In the genomic region with DNA sequence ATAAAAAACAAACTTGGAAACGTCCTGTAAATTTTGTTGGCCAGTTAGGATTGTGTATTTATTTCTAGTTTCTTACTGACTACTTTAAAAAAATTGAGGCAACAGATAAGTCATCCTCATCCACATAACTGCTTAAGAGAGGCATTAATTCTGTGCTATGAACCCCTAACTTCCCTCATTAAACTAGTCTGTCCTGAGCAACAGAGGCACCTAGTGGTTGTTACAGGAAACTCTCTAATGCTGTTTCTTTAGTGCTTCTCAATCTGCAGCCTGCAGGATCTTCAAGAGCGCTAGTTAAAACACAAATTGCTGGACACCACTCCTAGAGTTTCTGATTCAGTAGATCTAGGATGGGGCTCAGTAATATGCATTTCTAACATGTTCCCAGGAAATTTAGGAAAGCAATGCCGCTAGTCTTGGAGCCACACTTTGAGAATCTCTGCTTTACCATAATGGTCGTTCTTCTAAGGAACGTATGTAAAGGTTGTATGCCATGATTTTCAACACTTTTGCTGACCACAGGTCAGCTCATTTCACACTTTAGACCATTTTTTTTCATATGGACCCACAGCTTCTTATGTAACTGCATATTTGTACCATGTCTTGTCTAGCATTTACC, we compare ENCODE assay signal across 8 cellular contexts.
DNase-seq lines count a peak whose midpoint lies in the region; ATAC-seq and TF ChIP-seq lines count a peak whose summit lies in the region.

No MANE protein-coding gene starts in this region.

- DNase-seq in GM12865 (ENCODE audit: low read depth) (peak; percentile 70), LNCaP clone FGC (ENCODE audit: low read depth) (no peak), HK-2 (ENCODE audit: unreplicated experiment) (no peak)
- DNase-seq in stimulated activated CD4-positive, alpha-beta T cell treated with anti-CD3 and anti-CD28 coated beads, Interleukin-4, amount 100 ng/mL, for 4 hours, result no peak

- H4K20me1 ChIP-seq in SU-DHL-6 (ENCODE audit: low read depth, low read length), result no peaks in the 10 kb centered on the region

- H3K27ac ChIP-seq in SU-DHL-6 (ENCODE audit: low read depth, low read length) (no peak overlapping the region), liver (ENCODE audit: low read depth in 1 of 2, low read length in 2 of 2) (no peak overlapping the region)

- no peaks in the 10 kb centered on the region for H3F3A ChIP-seq in SU-DHL-6 (ENCODE audit: insufficient read depth)

- H3K79me2 ChIP-seq in SU-DHL-6 (ENCODE audit: insufficient read depth, low read length), result no peaks in the 10 kb centered on the region

- ATAC-seq in GM21529 (IDR thresholded peaks at IDR 0.05; ENCODE audit: unreplicated experiment) (peak; percentile 80), HG03457 (IDR thresholded peaks at IDR 0.05; ENCODE audit: unreplicated experiment) (no peak)

- H3K9me3 ChIP-seq in SU-DHL-6 (ENCODE audit: insufficient read depth, low read length) (no peaks in the 10 kb centered on the region), liver (ENCODE audit: control insufficient read depth in 4 of 4, low read length in 3 of 4) (no peaks in the 10 kb centered on the region)

- H3K4me2 ChIP-seq in SU-DHL-6 (ENCODE audit: low read depth, low read length, poor library complexity, severe bottlenecking), result no peak overlapping the region

- H3K9me2 ChIP-seq in SU-DHL-6 (replicated peaks; ENCODE audit: insufficient read depth, low read length), result no peaks in the 10 kb centered on the region

- 50% methylated on average over 5 of the region's 5 CpGs for WGBS in liver

- no peaks in the 10 kb centered on the region for H3K4me1 ChIP-seq in liver (ENCODE audit: control insufficient read depth in 4 of 4, insufficient read depth in 4 of 4, low read length in 3 of 4)

- H3K4me3 ChIP-seq in GM12865 (ENCODE audit: low read depth, low read length), result no peak overlapping the region
- no peak overlapping the region for H3K4me3 ChIP-seq in LNCaP clone FGC (ENCODE audit: low read depth, low read length)
- H3K4me3 ChIP-seq in SU-DHL-6 (ENCODE audit: insufficient read depth, low read length, poor library complexity, severe bottlenecking), result no peak overlapping the region
- no peak overlapping the region for H3K4me3 ChIP-seq in liver (ENCODE audit: low read depth in 1 of 3, low read length in 3 of 3)

- TF ChIP-seq CTCF in GM12865 (IDR thresholded peaks at IDR 0.05; ENCODE audit: insufficient read depth, low read depth, low read length, missing control alignments) (peak; percentile 66), LNCaP clone FGC (IDR thresholded peaks at IDR 0.05; ENCODE audit: control insufficient read depth, extremely low read depth, insufficient read depth) (peak; percentile 80), SU-DHL-6 (IDR thresholded peaks at IDR 0.05; ENCODE audit: insufficient read depth, low read length, poor library complexity, severe bottlenecking) (peak; percentile 37), liver (IDR thresholded peaks at IDR 0.05; ENCODE audit: low read depth, low read length, missing input control) (peak; percentile 49)

- no peak overlapping the region for H2AFZ ChIP-seq in SU-DHL-6 (ENCODE audit: low read depth, low read length, severe bottlenecking)

- H3K36me3 ChIP-seq in SU-DHL-6 (ENCODE audit: low read length), result no peaks in the 10 kb centered on the region
- no peaks in the 10 kb centered on the region for H3K36me3 ChIP-seq in liver (ENCODE audit: control insufficient read depth in 4 of 4, insufficient read depth in 3 of 4, low read depth in 1 of 4, low read length in 3 of 4)

- H3K9ac ChIP-seq in SU-DHL-6 (ENCODE audit: low read length), result no peak overlapping the region
- no peak overlapping the region for H3K9ac ChIP-seq in liver (ENCODE audit: low read depth in 1 of 2, low read length in 2 of 2)

- TF ChIP-seq RAD21 in liver (IDR thresholded peaks at IDR 0.05), result peak; percentile 76 to 82

- H3K27me3 ChIP-seq in SU-DHL-6 (ENCODE audit: low read length) (no peaks in the 10 kb centered on the region), liver (ENCODE audit: control insufficient read depth in 4 of 4, insufficient read depth in 4 of 4, low read length in 3 of 4) (no peaks in the 10 kb centered on the region)

TF ChIP-seq in liver, 16 proteins besides CTCF, POLR2A, EP300 and RAD21:
- TF ChIP-seq SP1 (IDR thresholded peaks at IDR 0.05) (no peak), JUND (IDR thresholded peaks at IDR 0.05) (no peak), RXRA (IDR thresholded peaks at IDR 0.05) (no peak), HNF4G (IDR thresholded peaks at IDR 0.05) (no peak), YY1 (IDR thresholded peaks at IDR 0.05) (no peak)
- TF ChIP-seq, protein P1, sequence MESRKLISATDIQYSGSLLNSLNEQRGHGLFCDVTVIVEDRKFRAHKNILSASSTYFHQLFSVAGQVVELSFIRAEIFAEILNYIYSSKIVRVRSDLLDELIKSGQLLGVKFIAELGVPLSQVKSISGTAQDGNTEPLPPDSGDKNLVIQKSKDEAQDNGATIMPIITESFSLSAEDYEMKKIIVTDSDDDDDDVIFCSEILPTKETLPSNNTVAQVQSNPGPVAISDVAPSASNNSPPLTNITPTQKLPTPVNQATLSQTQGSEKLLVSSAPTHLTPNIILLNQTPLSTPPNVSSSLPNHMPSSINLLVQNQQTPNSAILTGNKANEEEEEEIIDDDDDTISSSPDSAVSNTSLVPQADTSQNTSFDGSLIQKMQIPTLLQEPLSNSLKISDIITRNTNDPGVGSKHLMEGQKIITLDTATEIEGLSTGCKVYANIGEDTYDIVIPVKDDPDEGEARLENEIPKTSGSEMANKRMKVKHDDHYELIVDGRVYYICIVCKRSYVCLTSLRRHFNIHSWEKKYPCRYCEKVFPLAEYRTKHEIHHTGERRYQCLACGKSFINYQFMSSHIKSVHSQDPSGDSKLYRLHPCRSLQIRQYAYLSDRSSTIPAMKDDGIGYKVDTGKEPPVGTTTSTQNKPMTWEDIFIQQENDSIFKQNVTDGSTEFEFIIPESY (IDR thresholded peaks at IDR 0.05), result no peak
- TF ChIP-seq, protein P2, sequence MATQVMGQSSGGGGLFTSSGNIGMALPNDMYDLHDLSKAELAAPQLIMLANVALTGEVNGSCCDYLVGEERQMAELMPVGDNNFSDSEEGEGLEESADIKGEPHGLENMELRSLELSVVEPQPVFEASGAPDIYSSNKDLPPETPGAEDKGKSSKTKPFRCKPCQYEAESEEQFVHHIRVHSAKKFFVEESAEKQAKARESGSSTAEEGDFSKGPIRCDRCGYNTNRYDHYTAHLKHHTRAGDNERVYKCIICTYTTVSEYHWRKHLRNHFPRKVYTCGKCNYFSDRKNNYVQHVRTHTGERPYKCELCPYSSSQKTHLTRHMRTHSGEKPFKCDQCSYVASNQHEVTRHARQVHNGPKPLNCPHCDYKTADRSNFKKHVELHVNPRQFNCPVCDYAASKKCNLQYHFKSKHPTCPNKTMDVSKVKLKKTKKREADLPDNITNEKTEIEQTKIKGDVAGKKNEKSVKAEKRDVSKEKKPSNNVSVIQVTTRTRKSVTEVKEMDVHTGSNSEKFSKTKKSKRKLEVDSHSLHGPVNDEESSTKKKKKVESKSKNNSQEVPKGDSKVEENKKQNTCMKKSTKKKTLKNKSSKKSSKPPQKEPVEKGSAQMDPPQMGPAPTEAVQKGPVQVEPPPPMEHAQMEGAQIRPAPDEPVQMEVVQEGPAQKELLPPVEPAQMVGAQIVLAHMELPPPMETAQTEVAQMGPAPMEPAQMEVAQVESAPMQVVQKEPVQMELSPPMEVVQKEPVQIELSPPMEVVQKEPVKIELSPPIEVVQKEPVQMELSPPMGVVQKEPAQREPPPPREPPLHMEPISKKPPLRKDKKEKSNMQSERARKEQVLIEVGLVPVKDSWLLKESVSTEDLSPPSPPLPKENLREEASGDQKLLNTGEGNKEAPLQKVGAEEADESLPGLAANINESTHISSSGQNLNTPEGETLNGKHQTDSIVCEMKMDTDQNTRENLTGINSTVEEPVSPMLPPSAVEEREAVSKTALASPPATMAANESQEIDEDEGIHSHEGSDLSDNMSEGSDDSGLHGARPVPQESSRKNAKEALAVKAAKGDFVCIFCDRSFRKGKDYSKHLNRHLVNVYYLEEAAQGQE (IDR thresholded peaks at IDR 0.05), result no peak
TF ChIP-seq in liver: peak in this region for 0.
